8 cellular contexts compared by ENCODE assay signal in genomic region chr14:35403397-35404245, GRCh38. TPM values are rescaled to one million over a fixed set of nuclear protein-coding genes. Genes with fewer than 3 reads are reported as not detected.
DNase-seq lines count a peak whose midpoint lies in the region; ATAC-seq and TF ChIP-seq lines count a peak whose summit lies in the region.

No MANE protein-coding gene starts in this region.

- H3K4me1 ChIP-seq in OCI-LY3 (ENCODE audit: low read length), result peaks cover 64% of the 10 kb centered on the region
- H3K4me1 ChIP-seq in mucosa of descending colon (ENCODE audit: low read depth), result peaks cover 36% of the 10 kb centered on the region

- H2AFZ ChIP-seq in OCI-LY3 (ENCODE audit: low read depth, low read length), result no peak overlapping the region

- peak overlapping the region; percentile 97 for H3K4me2 ChIP-seq in OCI-LY3 (ENCODE audit: low read length)

- H4K20me1 ChIP-seq in OCI-LY3 (ENCODE audit: insufficient read depth, low read length), result peaks cover 41% of the 10 kb centered on the region

- peak overlapping the region; percentile 83 for H3K4me3 ChIP-seq in OCI-LY3 (ENCODE audit: low read length)
- H3K4me3 ChIP-seq in epithelial cell of esophagus (ENCODE audit: low read length), result peak overlapping the region; percentile 71
- peak overlapping the region; percentile 91 for H3K4me3 ChIP-seq in mucosa of descending colon

- no peaks in the 10 kb centered on the region for H3K27me3 ChIP-seq in OCI-LY3 (ENCODE audit: low read depth, low read length)

- H3K36me3 Mint-ChIP-seq in IgD-negative memory B cell, result peaks cover 20% of the 10 kb centered on the region

- peak overlapping the region; percentile 99 for H3K9ac ChIP-seq in OCI-LY3 (ENCODE audit: low read length)

- peaks cover 49 to 57% (median 50%) of the 10 kb centered on the region in 3 donors for H3K4me1 Mint-ChIP-seq in IgD-negative memory B cell

- H3K79me2 ChIP-seq in OCI-LY3 (ENCODE audit: low read length), result peaks cover 41% of the 10 kb centered on the region

- peak overlapping the region; percentile 94 to 99 (median 98) for H3K4me3 Mint-ChIP-seq in IgD-negative memory B cell

- H3K27ac Mint-ChIP-seq in IgD-negative memory B cell, result peak overlapping the region; percentile 98 to 100 (median 99)

- peak; percentile 41 for DNase-seq in DMS114 treated with DMSO at 0.1 percent for 48 hours (lab: John Stamatoyannopoulos, UW; ENCODE audit: unreplicated experiment)
- DNase-seq in activated T-cell treated with anti-CD3 and anti-CD28 coated beads for 24 hours (ENCODE audit: low read depth), result peak; percentile 94
- DNase-seq in epithelial cell of esophagus (ENCODE audit: low read depth), result peak; percentile 95
- DNase-seq in mucosa of descending colon, result peak; percentile 98 to 99 (median 98)
- peak; percentile 94 to 95 for DNase-seq in stimulated activated CD8-positive, alpha-beta memory T cell treated with anti-CD3 and anti-CD28 coated beads, Interleukin-2, amount 100 ng/mL, for 48 hours (ENCODE audit: low read depth in 2 of 2)

- ATAC-seq in GM21576 (IDR thresholded peaks at IDR 0.05; ENCODE audit: unreplicated experiment) (peak; percentile 45), mucosa of descending colon (peak; percentile 80)

- intact Hi-C loops in mucosa of descending colon (cut with DNase I, micrococcal nuclease), result loop anchor here (5.0 to 10.0 kb wide), 4 partner anchors 61 to 119 kb away; partner anchors contain the start of gene PSMA6 (in 1 of the 2)

- peaks cover 36% of the 10 kb centered on the region for H3K36me3 ChIP-seq in OCI-LY3 (replicated peaks; ENCODE audit: low read depth, low read length)
- peaks cover 6% of the 10 kb centered on the region for H3K36me3 ChIP-seq in mucosa of descending colon (ENCODE audit: low read depth)

- H3K9me3 ChIP-seq in OCI-LY3 (ENCODE audit: insufficient read depth, low read length) (no peaks in the 10 kb centered on the region), mucosa of descending colon (no peaks in the 10 kb centered on the region)

- H3K27ac ChIP-seq in OCI-LY3 (ENCODE audit: low read length), result peak overlapping the region; percentile 98

- H3K9me3 Mint-ChIP-seq in IgD-negative memory B cell, result no peaks in the 10 kb centered on the region

- no peak for TF ChIP-seq CTCF in OCI-LY3 (IDR thresholded peaks at IDR 0.05; ENCODE audit: low read depth, low read length)
- TF ChIP-seq CTCF in epithelial cell of esophagus (IDR thresholded peaks at IDR 0.05; ENCODE audit: insufficient read depth, low read depth, low read length, missing control alignments), result no peak
- no peak for TF ChIP-seq CTCF in mucosa of descending colon (IDR thresholded peaks at IDR 0.05)

- no peaks in the 10 kb centered on the region for H3K27me3 Mint-ChIP-seq in IgD-negative memory B cell

RNA-seq across cellular contexts. Expression of gene NFKBIA, which starts 0.9 kb away (rescaled TPM):
- 569 TPM for polyA plus RNA-seq in IgD-negative memory B cell
- 100 to 1,000 TPM; 134 to 180 (median 153) TPM for total RNA-seq in mucosa of descending colon

Comparison
In these comparisons a context has a peak if more than half of its experiments do, and no peak if none do; other contexts are left out.
1. Peak in every context shown above with its lines: DNase-seq, ATAC-seq, H3K4me3 ChIP-seq and H3K27ac ChIP-seq.
2. DNase-seq: peak in every context shown above with its lines; median percentile 98 in mucosa of descending colon; 95 in epithelial cell of esophagus; 94 in stimulated activated CD8-positive, alpha-beta memory T cell treated with anti-CD3 and anti-CD28 coated beads, Interleukin-2, amount 100 ng/mL, for 48 hours; 94 in activated T-cell treated with anti-CD3 and anti-CD28 coated beads for 24 hours; 41 in DMS114 treated with DMSO at 0.1 percent for 48 hours.